Comparison of ENCODE assay signal across 19 cellular contexts in the genomic region with DNA sequence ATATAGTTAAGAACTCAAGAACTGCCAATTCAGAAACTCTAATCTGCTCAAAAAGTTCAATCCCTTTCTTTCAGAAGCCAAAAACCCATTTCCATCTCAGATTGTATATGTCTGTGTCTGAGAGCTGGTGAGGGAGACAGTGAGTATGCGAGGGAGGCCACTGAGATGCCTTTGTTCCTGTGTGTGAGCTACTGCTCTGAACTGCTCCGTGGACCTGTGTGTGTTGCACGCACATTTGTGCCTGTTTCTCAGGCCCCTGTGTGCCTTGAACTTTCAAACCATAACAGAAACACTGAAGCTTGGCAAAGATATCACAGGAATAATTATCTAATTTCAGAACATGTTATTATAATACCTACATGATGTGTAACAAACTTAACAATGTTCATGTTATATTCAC. TPM values are rescaled to one million over a fixed set of nuclear protein-coding genes. Genes with fewer than 3 reads are reported as not detected.
DNase-seq lines count a peak whose midpoint lies in the region; ATAC-seq and TF ChIP-seq lines count a peak whose summit lies in the region.
"Had no signal": no experiment of that assay in that cellular context is flagged by ENCODE, and none has a peak within 500 bp of the region (broad histone marks: within the 10 kb centered on the region; RNA-seq: fewer than 3 reads in every experiment).

No MANE protein-coding gene starts in this region.

- ATAC-seq in natural killer cell: no peak
- ATAC-seq in stimulated activated effector memory CD8-positive, alpha-beta T cell treated with anti-CD3 and anti-CD28 coated beads, Interleukin-12 subunit alpha, Interleukin-12 subunit beta, amount 100 ng/mL, for 72 hours: no peak
- ATAC-seq in GM18870 (IDR thresholded peaks at IDR 0.05; ENCODE audit: unreplicated experiment): no peak
- ATAC-seq: activated CD4-positive, CD25-positive, alpha-beta regulatory T cell treated with anti-CD3 and anti-CD28 coated beads, Interleukin-2, amount 50 U/mL, for 24 hours; activated naive CD4-positive, alpha-beta T cell treated with anti-CD3 and anti-CD28 coated beads, Interleukin-2, amount 50 U/mL, for 72 hours had no signal

- H3K4me1 Mint-ChIP-seq in brain (peaks cover 47% of the 10 kb centered on the region), natural killer cell (peaks cover 0 to 5% of the 10 kb centered on the region in 2 donors)
- peaks cover 6% of the 10 kb centered on the region for H3K4me1 Mint-ChIP-seq in stimulated activated effector memory CD8-positive, alpha-beta T cell treated with anti-CD3 and anti-CD28 coated beads, Interleukin-12 subunit alpha, Interleukin-12 subunit beta, amount 100 ng/mL, for 72 hours

- peak overlapping the region; percentile 75 for H3K27ac ChIP-seq in temporal lobe (ENCODE audit: low read depth, low read length)
- H3K27ac ChIP-seq: neutrophil had no signal

- H3K27ac Mint-ChIP-seq in brain (peak overlapping the region in 3 of 5 experiments; percentile 94 to 100 (median 97)), natural killer cell (no peak overlapping the region)
- H3K27ac Mint-ChIP-seq in stimulated activated effector memory CD8-positive, alpha-beta T cell treated with anti-CD3 and anti-CD28 coated beads, Interleukin-12 subunit alpha, Interleukin-12 subunit beta, amount 100 ng/mL, for 72 hours: no peak overlapping the region
- H3K27ac Mint-ChIP-seq: activated naive CD4-positive, alpha-beta T cell treated with anti-CD3 and anti-CD28 coated beads, Interleukin-2, amount 50 U/mL, for 72 hours; CD14-positive monocyte had no signal

- peaks cover 14% of the 10 kb centered on the region for H3K27me3 Mint-ChIP-seq in brain
- peaks cover 39 to 41% of the 10 kb centered on the region in 2 donors for H3K27me3 Mint-ChIP-seq in natural killer cell (ENCODE audit: low read depth in 2 of 2)

- DNase-seq in NCI-H82 (lab: John Stamatoyannopoulos, UW) (peak; percentile 39), NCI-H82 treated with DMSO at 0.1 percent for 48 hours (lab: John Stamatoyannopoulos, UW; ENCODE audit: unreplicated experiment) (no peak), natural killer cell (no peak), NCI-H146 (lab: John Stamatoyannopoulos, UW) (no peak)
- DNase-seq in stimulated activated effector memory CD8-positive, alpha-beta T cell treated with anti-CD3 and anti-CD28 coated beads, Interleukin-12 subunit alpha, Interleukin-12 subunit beta, amount 100 ng/mL, for 72 hours (ENCODE audit: low spot score in 2 of 2): no peak
- DNase-seq: activated CD8-positive, alpha-beta memory T cell treated with anti-CD3 and anti-CD28 coated beads for 24 hours; activated T-cell treated with anti-CD3 and anti-CD28 coated beads, Interleukin-2, amount 50 U/mL, for 48 hours; left colon; NCI-H1436; retina; stimulated activated naive CD4-positive, alpha-beta T cell treated with Interleukin-2 at 50 U/mL for 16 hours; T-helper 9 cell had no signal

- intact Hi-C loops in natural killer cell (cut with micrococcal nuclease): no loop called here

- H3K9me3 Mint-ChIP-seq in brain (no peaks in the 10 kb centered on the region), natural killer cell (no peaks in the 10 kb centered on the region)
- H3K9me3 Mint-ChIP-seq in stimulated activated effector memory CD8-positive, alpha-beta T cell treated with anti-CD3 and anti-CD28 coated beads, Interleukin-12 subunit alpha, Interleukin-12 subunit beta, amount 100 ng/mL, for 72 hours: no peaks in the 10 kb centered on the region
- H3K9me3 Mint-ChIP-seq: activated naive CD4-positive, alpha-beta T cell treated with anti-CD3 and anti-CD28 coated beads, Interleukin-2, amount 50 U/mL, for 72 hours had no signal

- no peaks in the 10 kb centered on the region for H3K36me3 Mint-ChIP-seq in brain
- H3K36me3 Mint-ChIP-seq in natural killer cell: no peaks in the 10 kb centered on the region
- no peaks in the 10 kb centered on the region for H3K36me3 Mint-ChIP-seq in stimulated activated effector memory CD8-positive, alpha-beta T cell treated with anti-CD3 and anti-CD28 coated beads, Interleukin-12 subunit alpha, Interleukin-12 subunit beta, amount 100 ng/mL, for 72 hours
- H3K36me3 Mint-ChIP-seq: activated naive CD4-positive, alpha-beta T cell treated with anti-CD3 and anti-CD28 coated beads, Interleukin-2, amount 50 U/mL, for 72 hours; CD14-positive monocyte had no signal

- peak overlapping the region in 4 of 5 experiments; percentile 87 to 95 (median 92) for H3K4me3 Mint-ChIP-seq in brain
- peak overlapping the region; percentile 40 for H3K4me3 Mint-ChIP-seq in natural killer cell
- no peak overlapping the region for H3K4me3 Mint-ChIP-seq in stimulated activated effector memory CD8-positive, alpha-beta T cell treated with anti-CD3 and anti-CD28 coated beads, Interleukin-12 subunit alpha, Interleukin-12 subunit beta, amount 100 ng/mL, for 72 hours

- no peak for TF ChIP-seq CTCF in brain (conservative IDR thresholded peaks at IDR 0.05)
- TF ChIP-seq CTCF in natural killer cell (IDR thresholded peaks at IDR 0.05): no peak

RNA-seq across cellular contexts. Expression of a gene that starts 2.4 kb away (rescaled TPM):
- polyA plus RNA-seq in brain (ENCODE audit: insufficient read depth, low read depth, low replicate concordance): 4.1 TPM
- total RNA-seq in natural killer cell (under 1 TPM in 1 of 3 donors, not detected in 2; 0.50 TPM), temporal lobe (9.6 TPM)
- total RNA-seq: activated naive CD4-positive, alpha-beta T cell treated with anti-CD3 and anti-CD28 coated beads, Interleukin-2, amount 50 U/mL, for 72 hours had no signal
- polyA plus RNA-seq: CD14-positive monocyte had no signal

Comparison
In these comparisons a context has a peak if more than half of its experiments do, and no peak if none do; other contexts are left out.
1. H3K27ac Mint-ChIP-seq: peak in brain (3 of 5); none in natural killer cell (0 of 2) and stimulated activated effector memory CD8-positive, alpha-beta T cell treated with anti-CD3 and anti-CD28 coated beads, Interleukin-12 subunit alpha, Interleukin-12 subunit beta, amount 100 ng/mL, for 72 hours (single experiment).